Comparison of ENCODE assay signal across 32 cellular contexts in genomic region chr9:20295555-20295954, GRCh38.
"Had no signal": no experiment of that assay in that cellular context is flagged by ENCODE, and none has a peak within 500 bp of the region (broad histone marks: within the 10 kb centered on the region; RNA-seq: fewer than 3 reads in every experiment).

No MANE protein-coding gene starts in this region.

- H3K4me3 Mint-ChIP-seq: activated B cell treated with CpG ODN at 0.5 μM for 24 hours; activated CD8-positive, alpha-beta T cell treated with anti-CD3 and anti-CD28 coated beads for 36 hours; activated naive CD4-positive, alpha-beta T cell treated with anti-CD3 and anti-CD28 coated beads for 36 hours; activated naive CD4-positive, alpha-beta T cell treated with anti-CD3 and anti-CD28 coated beads, Interleukin-2, amount 50 U/mL, for 24 hours; activated naive CD8-positive, alpha-beta T cell treated with anti-CD3 and anti-CD28 coated beads for 36 hours; activated naive CD8-positive, alpha-beta T cell treated with anti-CD3 and anti-CD28 coated beads, Interleukin-2, amount 50 U/mL, for 24 hours; activated T-cell treated with anti-CD3 and anti-CD28 coated beads, Interleukin-2, amount 50 U/mL, for 4 hours; effector memory CD8-positive, alpha-beta T cell; T-helper 17 cell; T-helper 2 cell treated with Interferon-gamma antibody and Interleukin-4, amounts not matched to agents 5 μg/mL and 100 μg/mL, for 36 hours had no signal

- H3K36me3 ChIP-seq: adrenal gland, esophagus squamous epithelium, gastroesophageal sphincter, heart right ventricle, WERI-Rb-1 had no signal

- H3K27me3 Mint-ChIP-seq: activated CD8-positive, alpha-beta T cell treated with anti-CD3 and anti-CD28 coated beads for 36 hours; activated naive CD4-positive, alpha-beta T cell treated with anti-CD3 and anti-CD28 coated beads, Interleukin-2, amount 50 U/mL, for 24 hours; activated naive CD8-positive, alpha-beta T cell treated with anti-CD3 and anti-CD28 coated beads for 36 hours; T-helper 17 cell had no signal

- H3K27me3 ChIP-seq: adrenal gland, body of pancreas, esophagus squamous epithelium, gastroesophageal sphincter, heart right ventricle had no signal

- H3K9me3 ChIP-seq: adrenal gland, body of pancreas, esophagus squamous epithelium, gastroesophageal sphincter, heart right ventricle had no signal

- DNase-seq: activated B cell treated with CpG ODN at 0.5 μM for 24 hours; activated CD4-positive, alpha-beta T cell treated with anti-CD3 and anti-CD28 coated beads for 48 hours; activated CD4-positive, alpha-beta T cell treated with anti-CD3 and anti-CD28 coated beads, Interleukin-2, amount 50 U/mL, for 1 hour; activated CD4-positive, alpha-beta T cell treated with anti-CD3 and anti-CD28 coated beads, Interleukin-2, amount 50 U/mL, for 48 hours; activated CD8-positive, alpha-beta memory T cell treated with anti-CD3 and anti-CD28 coated beads for 24 hours; activated CD8-positive, alpha-beta T cell treated with anti-CD3 and anti-CD28 coated beads for 36 hours; activated effector memory CD4-positive, alpha-beta T cell treated with anti-CD3 and anti-CD28 coated beads, Interleukin-2, amount 50 U/mL, for 16 hours; activated naive CD4-positive, alpha-beta T cell treated with anti-CD3 and anti-CD28 coated beads for 36 hours; activated naive CD8-positive, alpha-beta T cell treated with anti-CD3 and anti-CD28 coated beads for 36 hours; activated naive CD8-positive, alpha-beta T cell treated with anti-CD3 and anti-CD28 coated beads, Interleukin-2, amount 50 U/mL, for 24 hours; activated T-cell treated with anti-CD3 and anti-CD28 coated beads, Interleukin-2, amount 50 U/mL, for 4 hours; adrenal gland; amygdala; aorta; body of pancreas; caudate nucleus; cortex of kidney; dermis blood vessel endothelial cell; effector CD4-positive, alpha-beta T cell; effector memory CD8-positive, alpha-beta T cell; erythroblast; esophagus squamous epithelium; foreskin melanocyte; heart right ventricle; T-helper 17 cell; T1000; WERI-Rb-1 had no signal

- H3K4me3 ChIP-seq: adrenal gland, body of pancreas, esophagus squamous epithelium, gastroesophageal sphincter, heart right ventricle had no signal

- H3K9me3 Mint-ChIP-seq: activated B cell treated with CpG ODN at 0.5 μM for 24 hours; activated naive CD8-positive, alpha-beta T cell treated with anti-CD3 and anti-CD28 coated beads for 36 hours; effector memory CD8-positive, alpha-beta T cell had no signal

- ATAC-seq: activated CD4-positive, CD25-positive, alpha-beta regulatory T cell treated with anti-CD3 and anti-CD28 coated beads, Interleukin-2, amount 50 U/mL, for 24 hours; activated CD8-positive, alpha-beta T cell treated with anti-CD3 and anti-CD28 coated beads for 36 hours; activated naive CD8-positive, alpha-beta T cell treated with anti-CD3 and anti-CD28 coated beads, Interleukin-2, amount 50 U/mL, for 24 hours; activated T-cell treated with anti-CD3 and anti-CD28 coated beads, Interleukin-2, amount 50 U/mL, for 4 hours; body of pancreas; effector memory CD8-positive, alpha-beta T cell; gastroesophageal sphincter; heart right ventricle; T-helper 17 cell had no signal

- H3K27ac ChIP-seq: adrenal gland, body of pancreas, esophagus squamous epithelium, heart right ventricle, WERI-Rb-1 had no signal

- H3K4me1 Mint-ChIP-seq: activated B cell treated with CpG ODN at 0.5 μM for 24 hours, T-helper 17 cell had no signal

- H3K27ac Mint-ChIP-seq: activated B cell treated with CpG ODN at 0.5 μM for 24 hours; activated CD8-positive, alpha-beta T cell treated with anti-CD3 and anti-CD28 coated beads for 36 hours; activated naive CD4-positive, alpha-beta T cell treated with anti-CD3 and anti-CD28 coated beads for 36 hours; activated naive CD4-positive, alpha-beta T cell treated with anti-CD3 and anti-CD28 coated beads, Interleukin-2, amount 50 U/mL, for 24 hours; activated naive CD8-positive, alpha-beta T cell treated with anti-CD3 and anti-CD28 coated beads for 36 hours; activated naive CD8-positive, alpha-beta T cell treated with anti-CD3 and anti-CD28 coated beads, Interleukin-2, amount 50 U/mL, for 24 hours; activated T-helper 2 cell treated with anti-CD3 and anti-CD28 coated beads, Interferon-gamma antibody, Interleukin-2, Interleukin-4, amounts not matched to agents 10 μg/mL and 5 μg/mL and 100 μg/mL, durations not matched to agents 14 hours and 24 hours and 36 hours; effector memory CD8-positive, alpha-beta T cell; T-helper 17 cell; T-helper 2 cell treated with Interferon-gamma antibody and Interleukin-4, amounts not matched to agents 5 μg/mL and 100 μg/mL, for 36 hours had no signal

- H3K4me1 ChIP-seq: adrenal gland, body of pancreas had no signal
